ENCODE assay signal across 19 cellular contexts in genomic region chr12:53954694-53955035, GRCh38. TPM values are rescaled to one million over a fixed set of nuclear protein-coding genes. Genes with fewer than 3 reads are reported as not detected.
DNase-seq lines count a peak whose midpoint lies in the region; ATAC-seq, FAIRE-seq and TF ChIP-seq lines count a peak whose summit lies in the region.
"Had no signal": no experiment of that assay in that cellular context is flagged by ENCODE, and none has a peak within 500 bp of the region (broad histone marks: within the 10 kb centered on the region; RNA-seq: fewer than 3 reads in every experiment).

A gene with protein sequence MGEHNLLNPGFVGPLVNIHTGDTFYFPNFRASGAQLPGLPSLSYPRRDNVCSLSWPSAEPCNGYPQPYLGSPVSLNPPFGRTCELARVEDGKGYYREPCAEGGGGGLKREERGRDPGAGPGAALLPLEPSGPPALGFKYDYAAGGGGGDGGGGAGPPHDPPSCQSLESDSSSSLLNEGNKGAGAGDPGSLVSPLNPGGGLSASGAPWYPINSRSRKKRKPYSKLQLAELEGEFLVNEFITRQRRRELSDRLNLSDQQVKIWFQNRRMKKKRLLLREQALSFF (plus strand): TSS chr12:53954903. CDS start chr12:53954930, 27 bp downstream.

- no peaks in the 10 kb centered on the region for H3K79me2 ChIP-seq in PC-3 (ENCODE audit: low read length)
- H3K79me2 ChIP-seq: parathyroid adenoma had no signal

- no peak for ATAC-seq in activated naive CD4-positive, alpha-beta T cell treated with anti-CD3 and anti-CD28 coated beads, Interleukin-2, amount 50 U/mL, for 72 hours
- no peak for ATAC-seq in PC-3
- no peak for ATAC-seq in stimulated activated effector memory CD8-positive, alpha-beta T cell treated with anti-CD3 and anti-CD28 coated beads, Interleukin-12 subunit alpha, Interleukin-12 subunit beta, amount 100 ng/mL, for 72 hours
- ATAC-seq in HG03025 (IDR thresholded peaks at IDR 0.05; ENCODE audit: low FRiP score, unreplicated experiment): no peak

- H3K4me3 Mint-ChIP-seq in activated naive CD4-positive, alpha-beta T cell treated with anti-CD3 and anti-CD28 coated beads, Interleukin-2, amount 10 ng/mL, durations not matched to agents 7 days and 5 days: no peak within 1 kb of the TSS
- no peak within 1 kb of the TSS for H3K4me3 Mint-ChIP-seq in stimulated activated effector memory CD8-positive, alpha-beta T cell treated with anti-CD3 and anti-CD28 coated beads, Interleukin-12 subunit alpha, Interleukin-12 subunit beta, amount 100 ng/mL, for 72 hours
- H3K4me3 Mint-ChIP-seq: activated B cell treated with CpG ODN at 0.5 μM for 24 hours had no signal

- peak within 1 kb of the TSS; percentile 72 for H3K4me2 ChIP-seq in PC-3 (ENCODE audit: low read length)

- H3K36me3 ChIP-seq in PC-3 (ENCODE audit: low read depth, low read length) (no peaks in the 10 kb centered on the region), iPS-15b (ENCODE audit: control insufficient read depth, insufficient read depth, low read length) (no peaks in the 10 kb centered on the region)

- H3K4me3 ChIP-seq in PC-3 (ENCODE audit: low read length): no peak within 1 kb of the TSS
- H3K4me3 ChIP-seq in iPS-15b (ENCODE audit: low read depth, low read length): peak within 1 kb of the TSS; percentile 22

- peak within 1 kb of the TSS; percentile 63; the same call in 1 of the 2 replicates for H2AFZ ChIP-seq in PC-3 (ENCODE audit: low read length)
- H2AFZ ChIP-seq: parathyroid adenoma had no signal

- H3K9me2 ChIP-seq in PC-3 (replicated peaks; ENCODE audit: low read length): no peaks in the 10 kb centered on the region

- no peaks in the 10 kb centered on the region for H4K20me1 ChIP-seq in PC-3 (ENCODE audit: low read length)

- no peaks in the 10 kb centered on the region for H3K27me3 ChIP-seq in PC-3 (ENCODE audit: low read length)
- peaks cover 99% of the 10 kb centered on the region for H3K27me3 ChIP-seq in iPS-15b (ENCODE audit: control insufficient read depth, insufficient read depth, low read length)

- DNase-seq in activated naive CD4-positive, alpha-beta T cell treated with anti-CD3 and anti-CD28 coated beads, Interleukin-2, amount 10 ng/mL, durations not matched to agents 7 days and 5 days: no peak
- no peak for DNase-seq in activated naive CD4-positive, alpha-beta T cell treated with anti-CD3 and anti-CD28 coated beads, Interleukin-2, amount 50 U/mL, for 72 hours (ENCODE audit: low spot score in 2 of 2)
- DNase-seq in PC-3 (no peak), urothelium cell line (ENCODE audit: low spot score) (no peak), kidney glomerular epithelial cell (lab: John Stamatoyannopoulos, UW) (no peak)
- no peak for DNase-seq in stimulated activated effector memory CD8-positive, alpha-beta T cell treated with anti-CD3 and anti-CD28 coated beads, Interleukin-12 subunit alpha, Interleukin-12 subunit beta, amount 100 ng/mL, for 72 hours (ENCODE audit: low spot score in 2 of 2)
- DNase-seq: activated B cell treated with CpG ODN at 0.5 μM for 24 hours; activated T-cell treated with anti-CD3 and anti-CD28 coated beads, Interleukin-2, amount 50 U/mL, for 48 hours; NCI-H2081; NCI-H82 had no signal

- H3K27me3 Mint-ChIP-seq in activated naive CD4-positive, alpha-beta T cell treated with anti-CD3 and anti-CD28 coated beads, Interleukin-2, amount 10 ng/mL, durations not matched to agents 7 days and 5 days: peaks cover 100% of the 10 kb centered on the region

- H3K27ac Mint-ChIP-seq in activated naive CD4-positive, alpha-beta T cell treated with anti-CD3 and anti-CD28 coated beads, Interleukin-2, amount 10 ng/mL, durations not matched to agents 7 days and 5 days: peak within 1 kb of the TSS; percentile 64
- H3K27ac Mint-ChIP-seq in activated naive CD4-positive, alpha-beta T cell treated with anti-CD3 and anti-CD28 coated beads, Interleukin-2, amount 50 U/mL, for 72 hours: peak within 1 kb of the TSS in 1 of 2 donors; percentile 84
- peak within 1 kb of the TSS; percentile 11 for H3K27ac Mint-ChIP-seq in stimulated activated effector memory CD8-positive, alpha-beta T cell treated with anti-CD3 and anti-CD28 coated beads, Interleukin-12 subunit alpha, Interleukin-12 subunit beta, amount 100 ng/mL, for 72 hours
- H3K27ac Mint-ChIP-seq: activated B cell treated with CpG ODN at 0.5 μM for 24 hours had no signal

- CTCF ChIA-PET in activated naive CD4-positive, alpha-beta T cell treated with anti-CD3 and anti-CD28 coated beads, Interleukin-2, amount 10 ng/mL, durations not matched to agents 7 days and 5 days (lab: Charles Lee): interaction anchor here (1.4 kb wide), 1 partner anchor 17 kb away, joined by 3 read pairs; the partner anchor contains the start of gene HOXC13
- CTCF ChIA-PET in PC-3 (lab: Charles Lee): interaction anchor here (0.6 kb wide), 1 partner anchor 292 kb away, joined by 12 read pairs; no protein-coding TSS in a partner anchor

- H3K4me1 Mint-ChIP-seq in activated naive CD4-positive, alpha-beta T cell treated with anti-CD3 and anti-CD28 coated beads, Interleukin-2, amount 10 ng/mL, durations not matched to agents 7 days and 5 days: peaks cover 7% of the 10 kb centered on the region
- peaks cover 51% of the 10 kb centered on the region for H3K4me1 Mint-ChIP-seq in stimulated activated effector memory CD8-positive, alpha-beta T cell treated with anti-CD3 and anti-CD28 coated beads, Interleukin-12 subunit alpha, Interleukin-12 subunit beta, amount 100 ng/mL, for 72 hours

- H3K27ac ChIP-seq in PC-3 (ENCODE audit: low read length): no peak within 1 kb of the TSS
- H3K27ac ChIP-seq: parathyroid adenoma had no signal

- peaks cover 4% of the 10 kb centered on the region; the same call in 1 of the 2 replicates for H3K4me1 ChIP-seq in PC-3 (ENCODE audit: insufficient read depth, low read length)
- no peaks in the 10 kb centered on the region for H3K4me1 ChIP-seq in iPS-15b (ENCODE audit: control insufficient read depth, insufficient read depth, low read length)
- H3K4me1 ChIP-seq: parathyroid adenoma had no signal

- BruUV-seq in PC-3 (replicated peaks; lab: Mats Ljungman, UMichigan): no TSS peak

- TF ChIP-seq CTCF in PC-3 (conservative IDR thresholded peaks at IDR 0.05; ENCODE audit: low read depth, low read length): no peak

- no peak within 1 kb of the TSS for H3K9ac ChIP-seq in PC-3 (ENCODE audit: low read length)
- no peak within 1 kb of the TSS for H3K9ac ChIP-seq in iPS-15b (ENCODE audit: low read depth, low read length)
- H3K9ac ChIP-seq: parathyroid adenoma had no signal

- intact Hi-C loops in PC-3 (cut with micrococcal nuclease): no loop called here

- POLR2A ChIA-PET in PC-3 (lab: Charles Lee; ENCODE audit: unreplicated experiment): no interaction called here

- H3K9me3 ChIP-seq in PC-3 (ENCODE audit: low read length) (no peaks in the 10 kb centered on the region), iPS-15b (ENCODE audit: control insufficient read depth, insufficient read depth, low read length) (no peaks in the 10 kb centered on the region)

- no peaks in the 10 kb centered on the region for H3K9me3 Mint-ChIP-seq in activated naive CD4-positive, alpha-beta T cell treated with anti-CD3 and anti-CD28 coated beads, Interleukin-2, amount 10 ng/mL, durations not matched to agents 7 days and 5 days
- H3K9me3 Mint-ChIP-seq in activated naive CD4-positive, alpha-beta T cell treated with anti-CD3 and anti-CD28 coated beads, Interleukin-2, amount 50 U/mL, for 72 hours: no peaks in the 10 kb centered on the region
- H3K9me3 Mint-ChIP-seq in stimulated activated effector memory CD8-positive, alpha-beta T cell treated with anti-CD3 and anti-CD28 coated beads, Interleukin-12 subunit alpha, Interleukin-12 subunit beta, amount 100 ng/mL, for 72 hours: no peaks in the 10 kb centered on the region

- peaks cover 2% of the 10 kb centered on the region for H3K36me3 Mint-ChIP-seq in activated naive CD4-positive, alpha-beta T cell treated with anti-CD3 and anti-CD28 coated beads, Interleukin-2, amount 10 ng/mL, durations not matched to agents 7 days and 5 days
- peaks cover 5 to 27% of the 10 kb centered on the region in 2 donors for H3K36me3 Mint-ChIP-seq in activated naive CD4-positive, alpha-beta T cell treated with anti-CD3 and anti-CD28 coated beads, Interleukin-2, amount 50 U/mL, for 72 hours
- peaks cover 30% of the 10 kb centered on the region for H3K36me3 Mint-ChIP-seq in stimulated activated effector memory CD8-positive, alpha-beta T cell treated with anti-CD3 and anti-CD28 coated beads, Interleukin-12 subunit alpha, Interleukin-12 subunit beta, amount 100 ng/mL, for 72 hours

- FAIRE-seq in urothelium cell line (lab: Jason Lieb, UNC): no peak
- FAIRE-seq: astrocyte, GM12892 had no signal

- no peaks in the 10 kb centered on the region for H3F3A ChIP-seq in PC-3 (ENCODE audit: low read length, unreplicated experiment)

RNA-seq across cellular contexts. Expression of the gene that starts here (rescaled TPM):
- not detected for total RNA-seq in activated naive CD4-positive, alpha-beta T cell treated with anti-CD3 and anti-CD28 coated beads, Interleukin-2, amount 50 U/mL, for 72 hours
- 0.33 and 1.2 TPM in 2 replicates for total RNA-seq in PC-3 (2014; rRNA removed)
- total RNA-seq: activated B cell treated with CpG ODN at 0.5 μM for 24 hours, astrocyte, dermis microvascular lymphatic vessel endothelial cell, mesenteric fat pad, SK-MEL-5, urinary bladder had no signal
